8 cellular contexts compared by ENCODE assay signal in the genomic region with DNA sequence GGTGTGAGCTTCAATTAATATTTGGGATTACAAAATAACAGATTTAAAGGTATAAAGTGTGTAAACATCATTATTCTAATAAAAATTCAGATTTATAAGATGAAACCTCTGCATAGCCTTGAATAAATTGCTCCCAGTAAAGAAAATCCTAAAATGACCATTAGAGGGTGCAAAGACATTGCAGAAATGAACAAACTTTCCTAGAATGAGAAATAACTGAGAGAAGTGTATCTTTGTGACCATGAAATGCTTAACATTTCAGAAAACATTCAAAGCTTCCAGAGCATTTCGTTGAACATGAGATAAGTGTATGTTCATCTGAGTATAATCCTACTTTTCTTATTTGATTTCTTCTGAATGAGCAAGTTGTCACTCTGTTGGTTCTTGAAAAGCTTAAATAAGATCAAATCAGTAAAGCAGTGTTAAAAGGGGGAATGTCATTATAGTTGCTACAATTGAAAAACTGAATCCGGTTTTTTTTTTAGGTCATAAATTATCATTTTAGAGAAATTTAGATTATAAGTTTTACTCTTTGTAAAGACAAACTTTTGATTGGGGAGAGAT. TPM values are rescaled to one million over a fixed set of nuclear protein-coding genes. Genes with fewer than 3 reads are reported as not detected.
A peak's percentile ranks its signal among the peaks of the same experiment; 100 is the strongest.
DNase-seq lines count a peak whose midpoint lies in the region; ATAC-seq and TF ChIP-seq lines count a peak whose summit lies in the region.

No MANE protein-coding gene starts in this region.

- TF ChIP-seq CTCF in DND-41 (IDR thresholded peaks at IDR 0.05; ENCODE audit: borderline replicate concordance, extremely low read depth, low read length, poor library complexity, severe bottlenecking), result peak; percentile 48
- TF ChIP-seq CTCF in VCaP (conservative IDR thresholded peaks at IDR 0.05), result peak; percentile 79
- peak in 1 of 2 donors; percentile 52 for TF ChIP-seq CTCF in left lung (IDR thresholded peaks at IDR 0.05)

- no peak overlapping the region for H3K27ac ChIP-seq in DND-41 (ENCODE audit: low read length)
- no peak overlapping the region for H3K27ac ChIP-seq in VCaP
- H3K27ac ChIP-seq in left lung, result no peak overlapping the region

- ATAC-seq in DND-41 (ENCODE audit: insufficient read depth, low read depth) (no peak), left lung (peak; percentile 49), HG02678 (IDR thresholded peaks at IDR 0.05; ENCODE audit: unreplicated experiment) (no peak), left colon (no peak), HG02840 (IDR thresholded peaks at IDR 0.05; ENCODE audit: low FRiP score, unreplicated experiment) (no peak), GM19324 (IDR thresholded peaks at IDR 0.05; ENCODE audit: low FRiP score, unreplicated experiment) (no peak)

- H2AFZ ChIP-seq in DND-41 (ENCODE audit: low read depth, low read length), result no peak overlapping the region

- no peak overlapping the region for H3K4me2 ChIP-seq in DND-41 (ENCODE audit: insufficient read depth, low read length)

- no peak overlapping the region for H3K4me3 ChIP-seq in DND-41 (ENCODE audit: low read depth in 1 of 2, low read length in 2 of 2)
- no peak overlapping the region for H3K4me3 ChIP-seq in left lung

- H3K4me1 ChIP-seq in DND-41 (ENCODE audit: insufficient read depth, low read length), result no peaks in the 10 kb centered on the region
- H3K4me1 ChIP-seq in left lung, result no peaks in the 10 kb centered on the region

- H4K20me1 ChIP-seq in DND-41 (ENCODE audit: insufficient read depth, low read length), result no peaks in the 10 kb centered on the region

- DNase-seq in DND-41 (no peak), NCI-H1092 treated with DMSO at 0.1 percent for 48 hours (lab: John Stamatoyannopoulos, UW) (peak; percentile 60), left lung (no peak), left colon (no peak)

- intact Hi-C loops in left lung (cut with DNase I), result loop anchor here in 1 of 2 donors (10.0 kb wide), 1 partner anchor 588 kb away; no protein-coding TSS in a partner anchor
- intact Hi-C loops in left colon (cut with DNase I, micrococcal nuclease), result no loop called here

- H3K36me3 ChIP-seq in DND-41 (ENCODE audit: insufficient read depth, low read length) (no peaks in the 10 kb centered on the region), left lung (no peaks in the 10 kb centered on the region)

- no peaks in the 10 kb centered on the region for H3K79me2 ChIP-seq in DND-41 (ENCODE audit: insufficient read depth, low read length)

- H3K9me3 ChIP-seq in DND-41 (ENCODE audit: insufficient read depth, low read length, severe bottlenecking), result no peaks in the 10 kb centered on the region
- no peaks in the 10 kb centered on the region for H3K9me3 ChIP-seq in left lung

- no peak overlapping the region for H3K9ac ChIP-seq in DND-41 (ENCODE audit: low read depth, low read length)

- H3K27me3 ChIP-seq in DND-41 (ENCODE audit: insufficient read depth, low read length, poor library complexity), result no peaks in the 10 kb centered on the region
- no peaks in the 10 kb centered on the region for H3K27me3 ChIP-seq in left lung

RNA-seq across cellular contexts. Expression of gene NUDT12, which starts 24.7 kb away (rescaled TPM):
- total RNA-seq in left lung (10 to 100 TPM; 11.2 to 15.6 TPM), left colon (10 to 100 TPM; 20.3 to 25.3 TPM)
